ENCODE assay signal across 14 cellular contexts in the genomic region with DNA sequence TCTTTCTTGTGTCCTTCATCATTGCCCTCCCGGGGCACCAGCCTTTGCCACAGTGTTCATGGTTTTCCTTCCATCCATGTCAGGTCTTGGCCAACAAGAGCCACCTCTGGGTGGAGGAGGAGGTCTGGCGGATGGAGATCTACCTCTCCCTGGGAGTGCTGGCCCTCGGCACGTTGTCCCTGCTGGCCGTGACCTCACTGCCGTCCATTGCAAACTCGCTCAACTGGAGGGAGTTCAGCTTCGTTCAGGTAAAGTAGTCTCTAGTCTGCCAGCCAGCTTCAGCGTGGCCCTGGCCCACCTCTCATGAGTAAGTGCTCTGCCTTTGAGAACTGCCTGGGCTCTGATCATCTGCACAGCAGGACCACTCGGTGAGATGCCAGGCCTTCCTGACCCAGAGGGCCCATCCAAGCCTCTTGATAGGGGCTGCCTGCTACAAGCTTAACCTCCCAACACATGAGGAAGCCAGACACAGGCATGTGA. TPM values are rescaled to one million over a fixed set of nuclear protein-coding genes. Genes with fewer than 3 reads are reported as not detected.
"Had no signal": no experiment of that assay in that cellular context is flagged by ENCODE, and none has a peak within 500 bp of the region (broad histone marks: within the 10 kb centered on the region; RNA-seq: fewer than 3 reads in every experiment).

No MANE protein-coding gene starts in this region.

- H3K4me3 Mint-ChIP-seq: activated CD4-positive, alpha-beta memory T cell treated with anti-CD3 and anti-CD28 coated beads, Interleukin-2, amount 10 ng/mL, durations not matched to agents 7 days and 5 days; activated CD4-positive, alpha-beta T cell treated with anti-CD3 and anti-CD28 coated beads for 36 hours; stimulated activated naive CD8-positive, alpha-beta T cell treated with anti-CD3 and anti-CD28 coated beads, Interleukin-15, Interleukin-2, amounts not matched to agents 100 ng/mL and 50 ng/mL, for 24 hours had no signal

- DNase-seq: activated CD4-positive, alpha-beta memory T cell treated with anti-CD3 and anti-CD28 coated beads, Interleukin-2, amount 10 ng/mL, durations not matched to agents 7 days and 5 days; activated CD4-positive, alpha-beta T cell treated with anti-CD3 and anti-CD28 coated beads for 36 hours; activated naive CD4-positive, alpha-beta T cell; left ventricle myocardium inferior; mesendoderm; pancreas; retina; stimulated activated CD4-positive, alpha-beta T cell treated with anti-CD3 and anti-CD28 coated beads, Interleukin-4, amount 100 ng/mL, for 1 hour; stimulated activated CD8-positive, alpha-beta memory T cell treated with anti-CD3 and anti-CD28 coated beads, Interleukin-4, amount 100 ng/mL, for 48 hours; upper lobe of right lung had no signal

- H3K4me3 ChIP-seq: left ventricle myocardium inferior, pancreas, testis, upper lobe of right lung had no signal

- H3K27ac Mint-ChIP-seq: activated CD4-positive, alpha-beta memory T cell treated with anti-CD3 and anti-CD28 coated beads, Interleukin-2, amount 10 ng/mL, durations not matched to agents 7 days and 5 days; activated CD4-positive, alpha-beta T cell treated with anti-CD3 and anti-CD28 coated beads for 36 hours; stimulated activated naive CD8-positive, alpha-beta T cell treated with anti-CD3 and anti-CD28 coated beads, Interleukin-15, Interleukin-2, amounts not matched to agents 100 ng/mL and 50 ng/mL, for 24 hours had no signal

- H3K27ac ChIP-seq: left ventricle myocardium inferior, pancreas, testis, upper lobe of right lung, VCaP had no signal

- FAIRE-seq: pancreas had no signal

- H3K4me1 Mint-ChIP-seq: activated CD4-positive, alpha-beta memory T cell treated with anti-CD3 and anti-CD28 coated beads, Interleukin-2, amount 10 ng/mL, durations not matched to agents 7 days and 5 days; activated CD4-positive, alpha-beta T cell treated with anti-CD3 and anti-CD28 coated beads for 36 hours had no signal

- ATAC-seq: activated CD4-positive, alpha-beta T cell treated with anti-CD3 and anti-CD28 coated beads for 36 hours; pancreas; upper lobe of right lung had no signal

- H3K27me3 ChIP-seq: pancreas, testis, upper lobe of right lung had no signal

- H3K9me3 ChIP-seq: left ventricle myocardium inferior, pancreas, testis, upper lobe of right lung had no signal

- H3K9me3 Mint-ChIP-seq: activated CD4-positive, alpha-beta memory T cell treated with anti-CD3 and anti-CD28 coated beads, Interleukin-2, amount 10 ng/mL, durations not matched to agents 7 days and 5 days; stimulated activated naive CD8-positive, alpha-beta T cell treated with anti-CD3 and anti-CD28 coated beads, Interleukin-15, Interleukin-2, amounts not matched to agents 100 ng/mL and 50 ng/mL, for 24 hours had no signal

- H3K27me3 Mint-ChIP-seq: activated CD4-positive, alpha-beta memory T cell treated with anti-CD3 and anti-CD28 coated beads, Interleukin-2, amount 10 ng/mL, durations not matched to agents 7 days and 5 days; activated CD4-positive, alpha-beta T cell treated with anti-CD3 and anti-CD28 coated beads for 36 hours; stimulated activated naive CD8-positive, alpha-beta T cell treated with anti-CD3 and anti-CD28 coated beads, Interleukin-15, Interleukin-2, amounts not matched to agents 100 ng/mL and 50 ng/mL, for 24 hours had no signal

- H3K4me1 ChIP-seq: pancreas, testis, upper lobe of right lung had no signal

- H3K36me3 ChIP-seq: left ventricle myocardium inferior, pancreas, upper lobe of right lung had no signal

RNA-seq across cellular contexts. Expression of gene STEAP3, which starts 31.0 kb away (rescaled TPM):
- total RNA-seq: activated CD4-positive, alpha-beta memory T cell treated with anti-CD3 and anti-CD28 coated beads, Interleukin-2, amount 10 ng/mL, durations not matched to agents 7 days and 5 days had no signal
- polyA plus RNA-seq: neural cell had no signal
